8 cellular contexts compared by ENCODE assay signal in the genomic region with DNA sequence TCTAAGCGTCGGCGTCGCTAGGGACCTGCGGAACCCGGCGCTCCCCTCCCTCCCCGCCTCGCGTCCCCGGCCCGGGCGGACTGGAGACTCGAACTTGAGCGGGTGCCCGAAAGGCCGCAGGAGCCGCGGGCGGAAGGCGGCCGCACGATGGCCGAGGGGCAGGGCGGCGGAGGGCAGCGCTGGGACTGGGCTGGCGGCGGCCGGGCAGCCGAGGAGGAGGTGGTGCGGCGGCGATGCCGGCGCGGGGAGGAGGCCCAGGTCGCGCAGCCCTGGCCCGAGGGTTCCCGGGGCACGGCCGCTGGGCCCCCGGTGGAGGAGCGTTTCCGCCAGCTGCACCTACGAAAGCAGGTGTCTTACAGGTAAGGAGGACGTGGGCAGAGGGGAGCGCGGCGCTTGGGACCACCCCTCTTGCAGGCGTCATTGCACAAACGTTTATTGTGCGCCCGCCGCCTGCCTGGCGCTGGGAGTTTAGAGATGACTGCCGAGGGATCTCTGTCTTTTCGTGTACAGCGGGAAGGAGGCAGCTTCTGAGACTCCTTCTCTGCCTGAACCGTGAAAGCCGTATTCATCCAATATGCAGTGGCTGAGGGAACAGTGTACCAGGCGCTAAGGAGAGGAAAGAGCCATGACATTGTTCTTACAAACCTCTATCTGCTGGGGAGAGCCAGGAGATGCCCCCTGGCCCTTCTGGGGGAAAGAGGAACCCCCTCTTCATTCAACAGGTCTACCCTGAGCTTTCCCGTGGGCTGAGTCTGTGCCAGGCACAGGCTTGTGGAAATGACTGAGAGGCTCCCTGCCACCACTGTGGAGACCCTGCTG. TPM values are rescaled to one million over a fixed set of nuclear protein-coding genes. Genes with fewer than 3 reads are reported as not detected.
DNase-seq lines count a peak whose midpoint lies in the region; ATAC-seq and TF ChIP-seq lines count a peak whose summit lies in the region.

No MANE protein-coding gene starts in this region.

- in situ Hi-C loops in transverse colon (cut with MboI; ENCODE audit: low pct_ligation_motif_present in 1 of 4, low pct_unique_long_range_greater_than_20kb in 1 of 4, low sequenced_read_pairs in 3 of 4) = no loop called here

- intact Hi-C loops in transverse colon (cut with DNase I; ENCODE audit: low total_unique reads) = no loop called here

- 5 to 13% methylated on average over 6 to 53 of the region's 64 CpGs for WGBS in transverse colon (ENCODE audit: low coverage in 1 of 2), 2 donors

- no peaks in the 10 kb centered on the region for H3K9me3 ChIP-seq in transverse colon

- no peaks in the 10 kb centered on the region for H3K36me3 Mint-ChIP-seq in activated naive CD4-positive, alpha-beta T cell treated with anti-CD3 and anti-CD28 coated beads, Interleukin-2, amount 50 U/mL, for 72 hours

- H3K27ac ChIP-seq in transverse colon (no peak overlapping the region), RWPE1 (no peak overlapping the region)

- peak; percentile 42 to 48 for ATAC-seq in activated naive CD4-positive, alpha-beta T cell treated with anti-CD3 and anti-CD28 coated beads, Interleukin-2, amount 50 U/mL, for 72 hours
- ATAC-seq in HG03565 (IDR thresholded peaks at IDR 0.05; ENCODE audit: unreplicated experiment) = no peak

- TF ChIP-seq CTCF in transverse colon (IDR thresholded peaks at IDR 0.05) = no peak
- TF ChIP-seq CTCF in RWPE1 (conservative IDR thresholded peaks at IDR 0.05; ENCODE audit: low read depth) = no peak

- TF ChIP-seq EP300 in transverse colon (IDR thresholded peaks at IDR 0.05; ENCODE audit: low read depth) = no peak

- H3K9me3 Mint-ChIP-seq in activated naive CD4-positive, alpha-beta T cell treated with anti-CD3 and anti-CD28 coated beads, Interleukin-2, amount 50 U/mL, for 72 hours = no peaks in the 10 kb centered on the region

- no peak overlapping the region for H3K27ac Mint-ChIP-seq in activated naive CD4-positive, alpha-beta T cell treated with anti-CD3 and anti-CD28 coated beads, Interleukin-2, amount 50 U/mL, for 72 hours

- no peaks in the 10 kb centered on the region for H3K36me3 ChIP-seq in transverse colon

- peaks cover 66% of the 10 kb centered on the region for H3K27me3 ChIP-seq in transverse colon

- peaks cover 8 to 21% (median 15%) of the 10 kb centered on the region in 4 donors for H3K4me1 ChIP-seq in transverse colon

- peak; percentile 36 for DNase-seq in stimulated activated CD4-positive, alpha-beta T cell treated with anti-CD3 and anti-CD28 coated beads, Interleukin-4, amount 100 ng/mL, for 1 hour
- DNase-seq in stimulated activated CD4-positive, alpha-beta T cell treated with anti-CD3 and anti-CD28 coated beads, Interleukin-4, amount 100 ng/mL, for 4 hours = no peak
- no peak for DNase-seq in activated naive CD4-positive, alpha-beta T cell treated with anti-CD3 and anti-CD28 coated beads, Interleukin-2, amount 50 U/mL, for 72 hours (ENCODE audit: low spot score in 2 of 2)
- peak; percentile 74 for DNase-seq in islet precursor cell
- DNase-seq in transverse colon = no peak
- DNase-seq in ureter (ENCODE audit: low spot score) = no peak
- DNase-seq in RWPE1 (ENCODE audit: low spot score) = no peak

- peak overlapping the region; percentile 24 to 51 (median 36) for H3K4me3 ChIP-seq in transverse colon

- POLR2A ChIA-PET in RWPE1 (lab: Yijun Ruan, JAX; ENCODE audit: low non-redundant PET) = interaction anchor here (1.0 kb wide), 1 partner anchor 9 kb away, joined by 4 read pairs; no protein-coding TSS in a partner anchor

- TF ChIP-seq POLR2A in transverse colon (IDR thresholded peaks at IDR 0.05) = no peak

- CTCF ChIA-PET in RWPE1 (lab: Yijun Ruan, JAX) = interaction anchor here (0.5 to 0.9 kb wide), 2 partner anchors 10 to 189 kb away, joined by 3 to 4 read pairs; no protein-coding TSS in a partner anchor

RNA-seq across cellular contexts. Expression of a gene that starts 13.9 kb away (rescaled TPM):
- total RNA-seq in activated naive CD4-positive, alpha-beta T cell treated with anti-CD3 and anti-CD28 coated beads, Interleukin-2, amount 50 U/mL, for 72 hours = 100 to 1,000 TPM in 1 of 2 donors, 10 to 100 TPM in 1; 88.0 to 108 TPM
- total RNA-seq in transverse colon (100 to 1,000 TPM in 1 of 4 donors, 10 to 100 TPM in 3; 56.4 to 105 (median 67.7) TPM), ureter (76.3 TPM)

RNA-seq across cellular contexts. Expression of a gene that starts 48.1 kb away (rescaled TPM):
- 10 to 100 TPM in 1 of 2 donors, 1 to 10 TPM in 1; 5.8 to 14.8 TPM for total RNA-seq in activated naive CD4-positive, alpha-beta T cell treated with anti-CD3 and anti-CD28 coated beads, Interleukin-2, amount 50 U/mL, for 72 hours
- total RNA-seq in transverse colon = 100 to 1,000 TPM in 3 of 4 donors, 10 to 100 TPM in 1; 34.4 to 309 (median 180) TPM
- 105 TPM for total RNA-seq in ureter

RNA-seq across cellular contexts. Expression of a gene that starts 55.9 kb away (rescaled TPM):
- total RNA-seq in activated naive CD4-positive, alpha-beta T cell treated with anti-CD3 and anti-CD28 coated beads, Interleukin-2, amount 50 U/mL, for 72 hours = under 1 TPM; 0.14 to 0.61 TPM
- total RNA-seq in transverse colon (10 to 100 TPM; 35.8 to 50.7 (median 41.6) TPM), ureter (39.6 TPM)

RNA-seq across cellular contexts. Expression of a gene that starts 58.2 kb away (rescaled TPM):
- total RNA-seq in activated naive CD4-positive, alpha-beta T cell treated with anti-CD3 and anti-CD28 coated beads, Interleukin-2, amount 50 U/mL, for 72 hours = under 1 TPM in 1 of 2 donors, not detected in 1; 0.64 TPM
- 1 to 10 TPM in 1 of 4 donors, under 1 TPM in 1, not detected in 2; 0.82 to 3.3 TPM for total RNA-seq in transverse colon
- total RNA-seq in ureter = not detected

Comparison
In these comparisons a context has a peak if more than half of its experiments do, and no peak if none do; other contexts are left out.
1. DNase-seq: peak in stimulated activated CD4-positive, alpha-beta T cell treated with anti-CD3 and anti-CD28 coated beads, Interleukin-4, amount 100 ng/mL, for 1 hour (single experiment) and islet precursor cell (single experiment); none in stimulated activated CD4-positive, alpha-beta T cell treated with anti-CD3 and anti-CD28 coated beads, Interleukin-4, amount 100 ng/mL, for 4 hours (0 of 2), activated naive CD4-positive, alpha-beta T cell treated with anti-CD3 and anti-CD28 coated beads, Interleukin-2, amount 50 U/mL, for 72 hours (0 of 2), transverse colon (single experiment), ureter (single experiment) and RWPE1 (single experiment).
2. RNA of a gene that starts 55.9 kb away (total RNA-seq): 35.8 to 50.7 TPM in transverse colon and 39.6 TPM in ureter (single experiment); 0.14 to 0.61 TPM in activated naive CD4-positive, alpha-beta T cell treated with anti-CD3 and anti-CD28 coated beads, Interleukin-2, amount 50 U/mL, for 72 hours; every median in the first group is over 10 times any median in the second.